1 cellular context compared by ENCODE assay signal in the genomic region with DNA sequence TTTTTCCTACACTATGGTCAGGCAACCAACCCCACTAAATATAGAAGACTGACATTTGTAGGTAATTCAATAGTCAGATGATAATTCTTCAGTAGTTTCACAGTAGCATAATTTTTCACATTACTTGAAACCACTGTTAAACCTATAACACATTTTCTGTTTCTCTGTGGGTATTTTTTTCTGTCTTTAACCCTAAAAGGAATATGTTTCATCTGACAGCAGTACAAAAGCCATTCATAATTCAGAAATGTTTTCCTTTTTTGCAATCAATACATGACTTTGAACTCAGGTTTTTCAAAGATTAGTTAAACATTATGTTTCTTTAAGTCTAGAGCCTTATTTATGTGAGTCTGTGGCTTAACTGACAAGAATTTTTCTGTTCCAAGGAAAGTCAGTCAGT.
TF ChIP-seq lines count a peak whose summit lies in the region.

No MANE protein-coding gene starts in this region.

TF ChIP-seq in HepG2, 621 proteins besides CTCF, POLR2A, EP300 and RAD21 (continued from another document):
- TF ChIP-seq, protein P1, sequence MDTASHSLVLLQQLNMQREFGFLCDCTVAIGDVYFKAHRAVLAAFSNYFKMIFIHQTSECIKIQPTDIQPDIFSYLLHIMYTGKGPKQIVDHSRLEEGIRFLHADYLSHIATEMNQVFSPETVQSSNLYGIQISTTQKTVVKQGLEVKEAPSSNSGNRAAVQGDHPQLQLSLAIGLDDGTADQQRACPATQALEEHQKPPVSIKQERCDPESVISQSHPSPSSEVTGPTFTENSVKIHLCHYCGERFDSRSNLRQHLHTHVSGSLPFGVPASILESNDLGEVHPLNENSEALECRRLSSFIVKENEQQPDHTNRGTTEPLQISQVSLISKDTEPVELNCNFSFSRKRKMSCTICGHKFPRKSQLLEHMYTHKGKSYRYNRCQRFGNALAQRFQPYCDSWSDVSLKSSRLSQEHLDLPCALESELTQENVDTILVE (CRISPR knock-in tag; IDR thresholded peaks at IDR 0.05) = no peak
- no peak for TF ChIP-seq ZNF136 (CRISPR knock-in tag; IDR thresholded peaks at IDR 0.05; ENCODE audit: low read depth)
- peak; percentile 81; the same call in 1 of the 2 replicates for TF ChIP-seq ISL2 (CRISPR knock-in tag; IDR thresholded peaks at IDR 0.05)
- TF ChIP-seq ZNF549 (CRISPR knock-in tag; IDR thresholded peaks at IDR 0.05) = no peak
- no peak for TF ChIP-seq MAF1 (CRISPR knock-in tag; IDR thresholded peaks at IDR 0.05; ENCODE audit: borderline replicate concordance)
- TF ChIP-seq, protein P2, sequence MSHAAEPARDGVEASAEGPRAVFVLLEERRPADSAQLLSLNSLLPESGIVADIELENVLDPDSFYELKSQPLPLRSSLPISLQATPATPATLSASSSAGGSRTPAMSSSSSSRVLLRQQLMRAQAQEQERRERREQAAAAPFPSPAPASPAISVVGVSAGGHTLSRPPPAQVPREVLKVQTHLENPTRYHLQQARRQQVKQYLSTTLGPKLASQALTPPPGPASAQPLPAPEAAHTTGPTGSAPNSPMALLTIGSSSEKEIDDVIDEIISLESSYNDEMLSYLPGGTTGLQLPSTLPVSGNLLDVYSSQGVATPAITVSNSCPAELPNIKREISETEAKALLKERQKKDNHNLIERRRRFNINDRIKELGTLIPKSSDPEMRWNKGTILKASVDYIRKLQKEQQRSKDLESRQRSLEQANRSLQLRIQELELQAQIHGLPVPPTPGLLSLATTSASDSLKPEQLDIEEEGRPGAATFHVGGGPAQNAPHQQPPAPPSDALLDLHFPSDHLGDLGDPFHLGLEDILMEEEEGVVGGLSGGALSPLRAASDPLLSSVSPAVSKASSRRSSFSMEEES (CRISPR knock-in tag; IDR thresholded peaks at IDR 0.05) = no peak
- no peak for TF ChIP-seq ZFP82 (CRISPR knock-in tag; IDR thresholded peaks at IDR 0.05; ENCODE audit: borderline replicate concordance)
- peak; percentile 79 for TF ChIP-seq HDAC2 (CRISPR knock-in tag; IDR thresholded peaks at IDR 0.05)
- no peak for TF ChIP-seq SCMH1 (CRISPR knock-in tag; IDR thresholded peaks at IDR 0.05; ENCODE audit: borderline replicate concordance)
- TF ChIP-seq, protein P3, sequence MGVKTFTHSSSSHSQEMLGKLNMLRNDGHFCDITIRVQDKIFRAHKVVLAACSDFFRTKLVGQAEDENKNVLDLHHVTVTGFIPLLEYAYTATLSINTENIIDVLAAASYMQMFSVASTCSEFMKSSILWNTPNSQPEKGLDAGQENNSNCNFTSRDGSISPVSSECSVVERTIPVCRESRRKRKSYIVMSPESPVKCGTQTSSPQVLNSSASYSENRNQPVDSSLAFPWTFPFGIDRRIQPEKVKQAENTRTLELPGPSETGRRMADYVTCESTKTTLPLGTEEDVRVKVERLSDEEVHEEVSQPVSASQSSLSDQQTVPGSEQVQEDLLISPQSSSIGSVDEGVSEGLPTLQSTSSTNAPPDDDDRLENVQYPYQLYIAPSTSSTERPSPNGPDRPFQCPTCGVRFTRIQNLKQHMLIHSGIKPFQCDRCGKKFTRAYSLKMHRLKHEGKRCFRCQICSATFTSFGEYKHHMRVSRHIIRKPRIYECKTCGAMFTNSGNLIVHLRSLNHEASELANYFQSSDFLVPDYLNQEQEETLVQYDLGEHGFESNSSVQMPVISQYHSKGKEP (CRISPR knock-in tag; IDR thresholded peaks at IDR 0.05) = no peak
- TF ChIP-seq, protein P4, sequence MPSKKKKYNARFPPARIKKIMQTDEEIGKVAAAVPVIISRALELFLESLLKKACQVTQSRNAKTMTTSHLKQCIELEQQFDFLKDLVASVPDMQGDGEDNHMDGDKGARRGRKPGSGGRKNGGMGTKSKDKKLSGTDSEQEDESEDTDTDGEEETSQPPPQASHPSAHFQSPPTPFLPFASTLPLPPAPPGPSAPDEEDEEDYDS (CRISPR knock-in tag; IDR thresholded peaks at IDR 0.05) = peak; percentile 43; the same call in 1 of the 2 replicates
- TF ChIP-seq, protein P5, sequence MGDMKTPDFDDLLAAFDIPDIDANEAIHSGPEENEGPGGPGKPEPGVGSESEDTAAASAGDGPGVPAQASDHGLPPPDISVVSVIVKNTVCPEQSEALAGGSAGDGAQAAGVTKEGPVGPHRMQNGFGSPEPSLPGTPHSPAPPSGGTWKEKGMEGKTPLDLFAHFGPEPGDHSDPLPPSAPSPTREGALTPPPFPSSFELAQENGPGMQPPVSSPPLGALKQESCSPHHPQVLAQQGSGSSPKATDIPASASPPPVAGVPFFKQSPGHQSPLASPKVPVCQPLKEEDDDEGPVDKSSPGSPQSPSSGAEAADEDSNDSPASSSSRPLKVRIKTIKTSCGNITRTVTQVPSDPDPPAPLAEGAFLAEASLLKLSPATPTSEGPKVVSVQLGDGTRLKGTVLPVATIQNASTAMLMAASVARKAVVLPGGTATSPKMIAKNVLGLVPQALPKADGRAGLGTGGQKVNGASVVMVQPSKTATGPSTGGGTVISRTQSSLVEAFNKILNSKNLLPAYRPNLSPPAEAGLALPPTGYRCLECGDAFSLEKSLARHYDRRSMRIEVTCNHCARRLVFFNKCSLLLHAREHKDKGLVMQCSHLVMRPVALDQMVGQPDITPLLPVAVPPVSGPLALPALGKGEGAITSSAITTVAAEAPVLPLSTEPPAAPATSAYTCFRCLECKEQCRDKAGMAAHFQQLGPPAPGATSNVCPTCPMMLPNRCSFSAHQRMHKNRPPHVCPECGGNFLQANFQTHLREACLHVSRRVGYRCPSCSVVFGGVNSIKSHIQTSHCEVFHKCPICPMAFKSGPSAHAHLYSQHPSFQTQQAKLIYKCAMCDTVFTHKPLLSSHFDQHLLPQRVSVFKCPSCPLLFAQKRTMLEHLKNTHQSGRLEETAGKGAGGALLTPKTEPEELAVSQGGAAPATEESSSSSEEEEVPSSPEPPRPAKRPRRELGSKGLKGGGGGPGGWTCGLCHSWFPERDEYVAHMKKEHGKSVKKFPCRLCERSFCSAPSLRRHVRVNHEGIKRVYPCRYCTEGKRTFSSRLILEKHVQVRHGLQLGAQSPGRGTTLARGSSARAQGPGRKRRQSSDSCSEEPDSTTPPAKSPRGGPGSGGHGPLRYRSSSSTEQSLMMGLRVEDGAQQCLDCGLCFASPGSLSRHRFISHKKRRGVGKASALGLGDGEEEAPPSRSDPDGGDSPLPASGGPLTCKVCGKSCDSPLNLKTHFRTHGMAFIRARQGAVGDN (CRISPR knock-in tag; IDR thresholded peaks at IDR 0.05) = no peak
- TF ChIP-seq NONO (IDR thresholded peaks at IDR 0.05) = no peak
- peak; percentile 37; the same call in 1 of the 2 replicates for TF ChIP-seq NONO (CRISPR knock-in tag; conservative IDR thresholded peaks at IDR 0.05)
- TF ChIP-seq, protein P6, sequence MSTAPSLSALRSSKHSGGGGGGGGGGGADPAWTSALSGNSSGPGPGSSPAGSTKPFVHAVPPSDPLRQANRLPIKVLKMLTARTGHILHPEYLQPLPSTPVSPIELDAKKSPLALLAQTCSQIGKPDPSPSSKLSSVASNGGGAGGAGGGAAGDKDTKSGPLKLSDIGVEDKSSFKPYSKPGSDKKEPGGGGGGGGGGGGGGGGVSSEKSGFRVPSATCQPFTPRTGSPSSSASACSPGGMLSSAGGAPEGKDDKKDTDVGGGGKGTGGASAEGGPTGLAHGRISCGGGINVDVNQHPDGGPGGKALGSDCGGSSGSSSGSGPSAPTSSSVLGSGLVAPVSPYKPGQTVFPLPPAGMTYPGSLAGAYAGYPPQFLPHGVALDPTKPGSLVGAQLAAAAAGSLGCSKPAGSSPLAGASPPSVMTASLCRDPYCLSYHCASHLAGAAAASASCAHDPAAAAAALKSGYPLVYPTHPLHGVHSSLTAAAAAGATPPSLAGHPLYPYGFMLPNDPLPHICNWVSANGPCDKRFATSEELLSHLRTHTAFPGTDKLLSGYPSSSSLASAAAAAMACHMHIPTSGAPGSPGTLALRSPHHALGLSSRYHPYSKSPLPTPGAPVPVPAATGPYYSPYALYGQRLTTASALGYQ (CRISPR knock-in tag; IDR thresholded peaks at IDR 0.05) = peak; percentile 57
- TF ChIP-seq AHR (CRISPR knock-in tag; IDR thresholded peaks at IDR 0.05) = no peak
- TF ChIP-seq ZNF30 (CRISPR knock-in tag; IDR thresholded peaks at IDR 0.05) = no peak
- TF ChIP-seq, protein P7, sequence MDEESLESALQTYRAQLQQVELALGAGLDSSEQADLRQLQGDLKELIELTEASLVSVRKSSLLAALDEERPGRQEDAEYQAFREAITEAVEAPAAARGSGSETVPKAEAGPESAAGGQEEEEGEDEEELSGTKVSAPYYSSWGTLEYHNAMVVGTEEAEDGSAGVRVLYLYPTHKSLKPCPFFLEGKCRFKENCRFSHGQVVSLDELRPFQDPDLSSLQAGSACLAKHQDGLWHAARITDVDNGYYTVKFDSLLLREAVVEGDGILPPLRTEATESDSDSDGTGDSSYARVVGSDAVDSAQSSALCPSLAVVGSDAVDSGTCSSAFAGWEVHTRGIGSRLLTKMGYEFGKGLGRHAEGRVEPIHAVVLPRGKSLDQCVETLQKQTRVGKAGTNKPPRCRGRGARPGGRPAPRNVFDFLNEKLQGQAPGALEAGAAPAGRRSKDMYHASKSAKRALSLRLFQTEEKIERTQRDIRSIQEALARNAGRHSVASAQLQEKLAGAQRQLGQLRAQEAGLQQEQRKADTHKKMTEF (CRISPR knock-in tag; IDR thresholded peaks at IDR 0.05) = peak; percentile 82; the same call in 1 of the 2 replicates
- TF ChIP-seq ZMYM3 (CRISPR knock-in tag; IDR thresholded peaks at IDR 0.05) = no peak
- 0 out of 2 replicates have a peak, but pooled peaks have one; percentile 25 for TF ChIP-seq KDM3A (CRISPR knock-in tag; IDR thresholded peaks at IDR 0.05; ENCODE audit: low read depth)
- peak; percentile 56 for TF ChIP-seq CEBPG (CRISPR knock-in tag; IDR thresholded peaks at IDR 0.05)
- no peak for TF ChIP-seq ZNF17 (CRISPR knock-in tag; IDR thresholded peaks at IDR 0.05)
- no peak for TF ChIP-seq ZZZ3 (CRISPR knock-in tag; IDR thresholded peaks at IDR 0.05; ENCODE audit: borderline replicate concordance)
- no peak for TF ChIP-seq ZFY (CRISPR knock-in tag; IDR thresholded peaks at IDR 0.05)
- TF ChIP-seq HNF4A (CRISPR knock-in tag; IDR thresholded peaks at IDR 0.05) = peak; percentile 92
- 0 out of 2 replicates have a peak, but pooled peaks have one; percentile 63 for TF ChIP-seq SIX1 (CRISPR knock-in tag; IDR thresholded peaks at IDR 0.05; ENCODE audit: borderline replicate concordance)
- TF ChIP-seq JUNB (CRISPR knock-in tag; IDR thresholded peaks at IDR 0.05; ENCODE audit: borderline replicate concordance) = no peak
- no peak for TF ChIP-seq ZNF747 (CRISPR knock-in tag; IDR thresholded peaks at IDR 0.05; ENCODE audit: borderline replicate concordance)
- TF ChIP-seq, protein P8, sequence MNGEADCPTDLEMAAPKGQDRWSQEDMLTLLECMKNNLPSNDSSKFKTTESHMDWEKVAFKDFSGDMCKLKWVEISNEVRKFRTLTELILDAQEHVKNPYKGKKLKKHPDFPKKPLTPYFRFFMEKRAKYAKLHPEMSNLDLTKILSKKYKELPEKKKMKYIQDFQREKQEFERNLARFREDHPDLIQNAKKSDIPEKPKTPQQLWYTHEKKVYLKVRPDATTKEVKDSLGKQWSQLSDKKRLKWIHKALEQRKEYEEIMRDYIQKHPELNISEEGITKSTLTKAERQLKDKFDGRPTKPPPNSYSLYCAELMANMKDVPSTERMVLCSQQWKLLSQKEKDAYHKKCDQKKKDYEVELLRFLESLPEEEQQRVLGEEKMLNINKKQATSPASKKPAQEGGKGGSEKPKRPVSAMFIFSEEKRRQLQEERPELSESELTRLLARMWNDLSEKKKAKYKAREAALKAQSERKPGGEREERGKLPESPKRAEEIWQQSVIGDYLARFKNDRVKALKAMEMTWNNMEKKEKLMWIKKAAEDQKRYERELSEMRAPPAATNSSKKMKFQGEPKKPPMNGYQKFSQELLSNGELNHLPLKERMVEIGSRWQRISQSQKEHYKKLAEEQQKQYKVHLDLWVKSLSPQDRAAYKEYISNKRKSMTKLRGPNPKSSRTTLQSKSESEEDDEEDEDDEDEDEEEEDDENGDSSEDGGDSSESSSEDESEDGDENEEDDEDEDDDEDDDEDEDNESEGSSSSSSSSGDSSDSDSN (CRISPR knock-in tag; IDR thresholded peaks at IDR 0.05) = no peak
- TF ChIP-seq MTA3 (CRISPR knock-in tag; IDR thresholded peaks at IDR 0.05) = no peak
- TF ChIP-seq, protein P9, sequence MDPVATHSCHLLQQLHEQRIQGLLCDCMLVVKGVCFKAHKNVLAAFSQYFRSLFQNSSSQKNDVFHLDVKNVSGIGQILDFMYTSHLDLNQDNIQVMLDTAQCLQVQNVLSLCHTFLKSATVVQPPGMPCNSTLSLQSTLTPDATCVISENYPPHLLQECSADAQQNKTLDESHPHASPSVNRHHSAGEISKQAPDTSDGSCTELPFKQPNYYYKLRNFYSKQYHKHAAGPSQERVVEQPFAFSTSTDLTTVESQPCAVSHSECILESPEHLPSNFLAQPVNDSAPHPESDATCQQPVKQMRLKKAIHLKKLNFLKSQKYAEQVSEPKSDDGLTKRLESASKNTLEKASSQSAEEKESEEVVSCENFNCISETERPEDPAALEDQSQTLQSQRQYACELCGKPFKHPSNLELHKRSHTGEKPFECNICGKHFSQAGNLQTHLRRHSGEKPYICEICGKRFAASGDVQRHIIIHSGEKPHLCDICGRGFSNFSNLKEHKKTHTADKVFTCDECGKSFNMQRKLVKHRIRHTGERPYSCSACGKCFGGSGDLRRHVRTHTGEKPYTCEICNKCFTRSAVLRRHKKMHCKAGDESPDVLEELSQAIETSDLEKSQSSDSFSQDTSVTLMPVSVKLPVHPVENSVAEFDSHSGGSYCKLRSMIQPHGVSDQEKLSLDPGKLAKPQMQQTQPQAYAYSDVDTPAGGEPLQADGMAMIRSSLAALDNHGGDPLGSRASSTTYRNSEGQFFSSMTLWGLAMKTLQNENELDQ (CRISPR knock-in tag; IDR thresholded peaks at IDR 0.05; ENCODE audit: borderline replicate concordance) = no peak
